2 cellular contexts compared by ENCODE assay signal in the genomic region with DNA sequence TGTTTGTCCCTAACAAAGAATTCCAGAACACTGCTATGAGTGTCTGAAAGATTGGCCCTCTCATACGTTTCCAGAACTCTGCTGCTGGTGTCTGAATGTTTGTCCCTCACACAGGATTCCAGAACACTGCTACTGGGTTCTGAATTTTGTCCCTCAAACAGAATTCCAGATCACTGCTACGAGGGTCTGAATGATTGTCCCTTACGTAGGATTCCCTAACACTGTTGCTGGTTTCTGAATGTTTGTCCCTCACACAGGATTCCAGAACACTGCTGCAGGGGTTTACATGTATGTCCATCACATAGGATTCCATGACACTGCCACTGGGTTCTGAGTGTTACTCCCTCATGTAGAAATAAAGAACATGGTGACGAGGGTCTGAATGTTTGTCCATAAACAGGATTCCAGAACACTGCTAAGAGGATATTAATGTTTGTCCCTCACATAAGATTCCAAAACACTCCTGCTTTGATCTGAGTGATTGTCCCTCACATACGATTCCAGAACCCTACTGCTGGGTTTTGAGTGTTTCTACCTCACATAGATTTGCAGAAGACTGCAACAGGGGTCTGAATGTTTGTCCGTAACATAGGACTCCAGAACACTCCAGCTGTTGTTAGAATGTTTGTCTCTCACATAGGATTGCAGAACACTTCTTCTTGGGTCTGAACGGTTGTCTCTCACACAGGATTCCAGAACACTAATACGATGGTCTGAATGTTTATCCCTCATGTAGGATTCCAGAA.
TF ChIP-seq lines count a peak whose summit lies in the region.

No MANE protein-coding gene starts in this region.

TF ChIP-seq in liver, 16 proteins besides CTCF, POLR2A, EP300 and RAD21 (continued from another document):
- TF ChIP-seq EGR1 (IDR thresholded peaks at IDR 0.05; ENCODE audit: low read depth in 2 of 2) (no peak), TAF1 (conservative IDR thresholded peaks at IDR 0.05) (no peak), HNF4A (conservative IDR thresholded peaks at IDR 0.05) (no peak), SP1 (IDR thresholded peaks at IDR 0.05) (no peak), GABPA (IDR thresholded peaks at IDR 0.05 in 1 of 2, conservative IDR thresholded peaks at IDR 0.05 in 1 of 2) (no peak)
- TF ChIP-seq, protein P1, sequence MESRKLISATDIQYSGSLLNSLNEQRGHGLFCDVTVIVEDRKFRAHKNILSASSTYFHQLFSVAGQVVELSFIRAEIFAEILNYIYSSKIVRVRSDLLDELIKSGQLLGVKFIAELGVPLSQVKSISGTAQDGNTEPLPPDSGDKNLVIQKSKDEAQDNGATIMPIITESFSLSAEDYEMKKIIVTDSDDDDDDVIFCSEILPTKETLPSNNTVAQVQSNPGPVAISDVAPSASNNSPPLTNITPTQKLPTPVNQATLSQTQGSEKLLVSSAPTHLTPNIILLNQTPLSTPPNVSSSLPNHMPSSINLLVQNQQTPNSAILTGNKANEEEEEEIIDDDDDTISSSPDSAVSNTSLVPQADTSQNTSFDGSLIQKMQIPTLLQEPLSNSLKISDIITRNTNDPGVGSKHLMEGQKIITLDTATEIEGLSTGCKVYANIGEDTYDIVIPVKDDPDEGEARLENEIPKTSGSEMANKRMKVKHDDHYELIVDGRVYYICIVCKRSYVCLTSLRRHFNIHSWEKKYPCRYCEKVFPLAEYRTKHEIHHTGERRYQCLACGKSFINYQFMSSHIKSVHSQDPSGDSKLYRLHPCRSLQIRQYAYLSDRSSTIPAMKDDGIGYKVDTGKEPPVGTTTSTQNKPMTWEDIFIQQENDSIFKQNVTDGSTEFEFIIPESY (IDR thresholded peaks at IDR 0.05), result no peak
- TF ChIP-seq, protein P2, sequence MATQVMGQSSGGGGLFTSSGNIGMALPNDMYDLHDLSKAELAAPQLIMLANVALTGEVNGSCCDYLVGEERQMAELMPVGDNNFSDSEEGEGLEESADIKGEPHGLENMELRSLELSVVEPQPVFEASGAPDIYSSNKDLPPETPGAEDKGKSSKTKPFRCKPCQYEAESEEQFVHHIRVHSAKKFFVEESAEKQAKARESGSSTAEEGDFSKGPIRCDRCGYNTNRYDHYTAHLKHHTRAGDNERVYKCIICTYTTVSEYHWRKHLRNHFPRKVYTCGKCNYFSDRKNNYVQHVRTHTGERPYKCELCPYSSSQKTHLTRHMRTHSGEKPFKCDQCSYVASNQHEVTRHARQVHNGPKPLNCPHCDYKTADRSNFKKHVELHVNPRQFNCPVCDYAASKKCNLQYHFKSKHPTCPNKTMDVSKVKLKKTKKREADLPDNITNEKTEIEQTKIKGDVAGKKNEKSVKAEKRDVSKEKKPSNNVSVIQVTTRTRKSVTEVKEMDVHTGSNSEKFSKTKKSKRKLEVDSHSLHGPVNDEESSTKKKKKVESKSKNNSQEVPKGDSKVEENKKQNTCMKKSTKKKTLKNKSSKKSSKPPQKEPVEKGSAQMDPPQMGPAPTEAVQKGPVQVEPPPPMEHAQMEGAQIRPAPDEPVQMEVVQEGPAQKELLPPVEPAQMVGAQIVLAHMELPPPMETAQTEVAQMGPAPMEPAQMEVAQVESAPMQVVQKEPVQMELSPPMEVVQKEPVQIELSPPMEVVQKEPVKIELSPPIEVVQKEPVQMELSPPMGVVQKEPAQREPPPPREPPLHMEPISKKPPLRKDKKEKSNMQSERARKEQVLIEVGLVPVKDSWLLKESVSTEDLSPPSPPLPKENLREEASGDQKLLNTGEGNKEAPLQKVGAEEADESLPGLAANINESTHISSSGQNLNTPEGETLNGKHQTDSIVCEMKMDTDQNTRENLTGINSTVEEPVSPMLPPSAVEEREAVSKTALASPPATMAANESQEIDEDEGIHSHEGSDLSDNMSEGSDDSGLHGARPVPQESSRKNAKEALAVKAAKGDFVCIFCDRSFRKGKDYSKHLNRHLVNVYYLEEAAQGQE (IDR thresholded peaks at IDR 0.05), result no peak
- TF ChIP-seq, protein P3, sequence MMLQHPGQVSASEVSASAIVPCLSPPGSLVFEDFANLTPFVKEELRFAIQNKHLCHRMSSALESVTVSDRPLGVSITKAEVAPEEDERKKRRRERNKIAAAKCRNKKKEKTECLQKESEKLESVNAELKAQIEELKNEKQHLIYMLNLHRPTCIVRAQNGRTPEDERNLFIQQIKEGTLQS (IDR thresholded peaks at IDR 0.05), result no peak

TF ChIP-seq in HepG2, 621 proteins besides CTCF, POLR2A, EP300 and RAD21 (continued from another document):
- TF ChIP-seq REPIN1 (CRISPR knock-in tag; IDR thresholded peaks at IDR 0.05; ENCODE audit: borderline replicate concordance, low read depth), result no peak
- TF ChIP-seq, protein P4, sequence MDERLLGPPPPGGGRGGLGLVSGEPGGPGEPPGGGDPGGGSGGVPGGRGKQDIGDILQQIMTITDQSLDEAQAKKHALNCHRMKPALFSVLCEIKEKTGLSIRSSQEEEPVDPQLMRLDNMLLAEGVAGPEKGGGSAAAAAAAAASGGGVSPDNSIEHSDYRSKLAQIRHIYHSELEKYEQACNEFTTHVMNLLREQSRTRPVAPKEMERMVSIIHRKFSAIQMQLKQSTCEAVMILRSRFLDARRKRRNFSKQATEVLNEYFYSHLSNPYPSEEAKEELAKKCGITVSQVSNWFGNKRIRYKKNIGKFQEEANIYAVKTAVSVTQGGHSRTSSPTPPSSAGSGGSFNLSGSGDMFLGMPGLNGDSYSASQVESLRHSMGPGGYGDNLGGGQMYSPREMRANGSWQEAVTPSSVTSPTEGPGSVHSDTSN (CRISPR knock-in tag; IDR thresholded peaks at IDR 0.05), result no peak
